Comparison of ENCODE assay signal across 10 cellular contexts in genomic region chr1:197912739-197913494, GRCh38. TPM values are rescaled to one million over a fixed set of nuclear protein-coding genes. Genes with fewer than 3 reads are reported as not detected.
DNase-seq lines count a peak whose midpoint lies in the region; FAIRE-seq and TF ChIP-seq lines count a peak whose summit lies in the region.
"Had no signal": no experiment of that assay in that cellular context is flagged by ENCODE, and none has a peak within 500 bp of the region (broad histone marks: within the 10 kb centered on the region; RNA-seq: fewer than 3 reads in every experiment).

No MANE protein-coding gene starts in this region.

- peaks cover 88 to 92% of the 10 kb centered on the region in 2 donors for H3K27me3 Mint-ChIP-seq in CD4-positive, alpha-beta memory T cell
- H3K27me3 Mint-ChIP-seq in HFFc6 (ENCODE audit: insufficient read depth), result peaks cover 17% of the 10 kb centered on the region
- peaks cover 96% of the 10 kb centered on the region for H3K27me3 Mint-ChIP-seq in chondrocyte (ENCODE audit: low read depth)
- peaks cover 100% of the 10 kb centered on the region for H3K27me3 Mint-ChIP-seq in nephron (ENCODE audit: low read depth)

- TF ChIP-seq CTCF in HFFc6 (IDR thresholded peaks at IDR 0.05) (no peak), chondrocyte (IDR thresholded peaks at IDR 0.05) (no peak), nephron (IDR thresholded peaks at IDR 0.05; ENCODE audit: unreplicated experiment in 3 of 3) (no peak), D721Med (IDR thresholded peaks at IDR 0.05; ENCODE audit: insufficient read depth, missing control alignments) (no peak)

- H3K27ac Mint-ChIP-seq in CD4-positive, alpha-beta memory T cell, result peak overlapping the region in 5 of 7 donors; percentile 37 to 72 (median 53)
- peak overlapping the region; percentile 45 for H3K27ac Mint-ChIP-seq in HFFc6
- no peak overlapping the region for H3K27ac Mint-ChIP-seq in chondrocyte (ENCODE audit: unreplicated experiment)
- H3K27ac Mint-ChIP-seq in nephron, result no peak overlapping the region

- no peaks in the 10 kb centered on the region for H3K36me3 ChIP-seq in CD4-positive, alpha-beta memory T cell (ENCODE audit: insufficient read depth, low read length)

- POLR2A ChIA-PET in CD4-positive, alpha-beta memory T cell (lab: Charles Lee; ENCODE audit: partially characterized antibody), result no interaction called here

- intact Hi-C loops in CD4-positive, alpha-beta memory T cell (cut with micrococcal nuclease), result no loop called here

- CTCF ChIA-PET in CD4-positive, alpha-beta memory T cell (lab: Charles Lee; ENCODE audit: partially characterized antibody), result interaction anchor here (0.7 to 2.8 kb wide), 3 partner anchors 10 to 232 kb away, joined by 3 to 8 read pairs (median 3); partner anchors contain the start of gene C1orf53

- peaks cover 0 to 9% (median 2%) of the 10 kb centered on the region in 8 donors for H3K9me3 Mint-ChIP-seq in CD4-positive, alpha-beta memory T cell
- H3K9me3 Mint-ChIP-seq in HFFc6 (no peaks in the 10 kb centered on the region), chondrocyte (ENCODE audit: low read depth) (no peaks in the 10 kb centered on the region), nephron (no peaks in the 10 kb centered on the region)

- FAIRE-seq in D721Med (lab: Jason Lieb, UNC), result no peak
- FAIRE-seq: G401.6 had no signal

- H3K4me3 Mint-ChIP-seq in CD4-positive, alpha-beta memory T cell, result peak overlapping the region in 7 of 8 donors; percentile 47 to 92 (median 85)
- H3K4me3 Mint-ChIP-seq in HFFc6, result peak overlapping the region; percentile 98
- H3K4me3 Mint-ChIP-seq in chondrocyte (ENCODE audit: unreplicated experiment), result peak overlapping the region; percentile 55
- peak overlapping the region; percentile 61 to 68 (median 67) for H3K4me3 Mint-ChIP-seq in nephron

- H3K27ac ChIP-seq in CD4-positive, alpha-beta memory T cell (ENCODE audit: low read depth, low read length), result no peak overlapping the region

- no peak overlapping the region for H3K4me3 ChIP-seq in CD4-positive, alpha-beta memory T cell (ENCODE audit: low read length in 2 of 2)

- H3K27me3 ChIP-seq in CD4-positive, alpha-beta memory T cell (ENCODE audit: insufficient read depth, low read length), result peaks cover 96% of the 10 kb centered on the region

- DNase-seq in CD4-positive, alpha-beta memory T cell, result no peak
- DNase-seq in HFFc6 (no peak), chondrocyte (ENCODE audit: low spot score) (no peak), mesenteric fat pad (ENCODE audit: low spot score) (no peak), NCI-H1105 treated with DMSO at 0.1 percent for 48 hours (lab: John Stamatoyannopoulos, UW) (no peak), D721Med (ENCODE audit: insufficient read length, low spot score) (no peak)
- DNase-seq in activated CD4-positive, CD25-positive, alpha-beta regulatory T cell (lab: John Stamatoyannopoulos, UW), result no peak

- peaks cover 50 to 95% (median 68%) of the 10 kb centered on the region in 4 donors for H3K4me1 Mint-ChIP-seq in CD4-positive, alpha-beta memory T cell
- peaks cover 74% of the 10 kb centered on the region for H3K4me1 Mint-ChIP-seq in HFFc6 (ENCODE audit: low read depth)
- peaks cover 59% of the 10 kb centered on the region for H3K4me1 Mint-ChIP-seq in chondrocyte (ENCODE audit: low read depth)
- peaks cover 58% of the 10 kb centered on the region for H3K4me1 Mint-ChIP-seq in nephron

- no peaks in the 10 kb centered on the region for H3K9me3 ChIP-seq in CD4-positive, alpha-beta memory T cell (ENCODE audit: control insufficient read depth in 1 of 2, low read length in 2 of 2)

- no peaks in the 10 kb centered on the region for H3K36me3 Mint-ChIP-seq in CD4-positive, alpha-beta memory T cell
- H3K36me3 Mint-ChIP-seq in HFFc6 (ENCODE audit: low read depth) (peaks cover 7% of the 10 kb centered on the region), chondrocyte (ENCODE audit: low read depth) (peaks cover 6% of the 10 kb centered on the region), nephron (ENCODE audit: low read depth) (no peaks in the 10 kb centered on the region)

- H3K4me1 ChIP-seq in CD4-positive, alpha-beta memory T cell (ENCODE audit: insufficient read depth, low read length), result peaks cover 85% of the 10 kb centered on the region

RNA-seq across cellular contexts. Expression of gene LHX9, which starts 4.3 kb away (rescaled TPM):
- not detected for total RNA-seq in CD4-positive, alpha-beta memory T cell
- polyA plus RNA-seq in CD4-positive, alpha-beta memory T cell, result not detected
- 100 to 1,000 TPM; 126 to 183 (median 174) TPM for total RNA-seq in HFFc6 (2021; fragmentation: NEBNext Ultra II Directional; extraction: Animal tissue kit (Norgen Biotek cat#: 25700))
- total RNA-seq in chondrocyte (not detected in 3 replicates), mesenteric fat pad (not detected)
- total RNA-seq: fibroblast of villous mesenchyme had no signal

RNA-seq across cellular contexts. Expression of gene C1orf53, which starts 10.5 kb away (rescaled TPM):
- not detected for total RNA-seq in CD4-positive, alpha-beta memory T cell
- polyA plus RNA-seq in CD4-positive, alpha-beta memory T cell, result not detected
- total RNA-seq in HFFc6 (2021; fragmentation: NEBNext Ultra II Directional; extraction: Animal tissue kit (Norgen Biotek cat#: 25700)), result 10 to 100 TPM; 18.6 to 21.8 (median 19.9) TPM
- total RNA-seq in chondrocyte, result 4.1 to 6.2 TPM (median 5.3 TPM) in 3 replicates
- 1.7 TPM for total RNA-seq in mesenteric fat pad

Comparison
In these comparisons a context has a peak if more than half of its experiments do, and no peak if none do; other contexts are left out.
1. H3K27ac Mint-ChIP-seq: peak in CD4-positive, alpha-beta memory T cell (5 of 7) and HFFc6 (single experiment); none in chondrocyte (single experiment) and nephron (0 of 3).
2. RNA of gene LHX9, which starts 4.3 kb away (total RNA-seq): 126 to 183 TPM in HFFc6; not detected in CD4-positive, alpha-beta memory T cell, not detected in chondrocyte and not detected in mesenteric fat pad (single experiment); every median in the first group is over 100 times any median in the second.
3. Peak in every context shown above with its lines, with median percentiles within 50 percentile points of each other: H3K4me3 Mint-ChIP-seq.